In genomic region chr7:137790828-137791227, GRCh38 we compare ENCODE assay signal across 22 cellular contexts. TPM values are rescaled to one million over a fixed set of nuclear protein-coding genes. Genes with fewer than 3 reads are reported as not detected.
DNase-seq lines count a peak whose midpoint lies in the region; ATAC-seq, FAIRE-seq and TF ChIP-seq lines count a peak whose summit lies in the region.
"Had no signal": no experiment of that assay in that cellular context is flagged by ENCODE, and none has a peak within 500 bp of the region (broad histone marks: within the 10 kb centered on the region; RNA-seq: fewer than 3 reads in every experiment).

No MANE protein-coding gene starts in this region.

- peak; percentile 30 for FAIRE-seq in GM12892 (lab: Jason Lieb, UNC)
- FAIRE-seq: A204.1 had no signal

- no peak for ATAC-seq in HG02870 (IDR thresholded peaks at IDR 0.05; ENCODE audit: unreplicated experiment)
- ATAC-seq in GM18520 (IDR thresholded peaks at IDR 0.05; ENCODE audit: unreplicated experiment) = no peak
- ATAC-seq: HCT116 had no signal

- TF ChIP-seq POLR2A in GM12892 (IDR thresholded peaks at IDR 0.05; ENCODE audit: low read depth, low read length) = no peak

- DNase-seq in GM12892 (ENCODE audit: insufficient read length) (no peak), choroid plexus epithelial cell (ENCODE audit: low read depth) (peak; percentile 38), kidney tubule cell (ENCODE audit: low spot score) (peak; percentile 51), retinal pigment epithelial cell (ENCODE audit: low read depth) (peak; percentile 54), NCI-H146 (lab: John Stamatoyannopoulos, UW) (no peak)
- DNase-seq: CD4-positive, alpha-beta memory T cell; DMS153; GDM1; GOT3; KG1; NCI-H1105 treated with DMSO at 0.1 percent for 48 hours; NCI-H1694 treated with DMSO at 0.1 percent for 48 hours; NCI-H2107; NCI-H2227 treated with DMSO at 0.1 percent for 48 hours; NCI-H524; PC-9; SIG-M5 had no signal

- TF ChIP-seq CTCF in choroid plexus epithelial cell (conservative IDR thresholded peaks at IDR 0.05; ENCODE audit: low read depth, low read length) (no peak), retinal pigment epithelial cell (conservative IDR thresholded peaks at IDR 0.05; ENCODE audit: low read depth, low read length) (no peak)

- no peak overlapping the region for H3K4me3 ChIP-seq in choroid plexus epithelial cell (ENCODE audit: low read depth, low read length)
- H3K4me3 ChIP-seq in retinal pigment epithelial cell (ENCODE audit: low read length) = no peak overlapping the region
- H3K4me3 ChIP-seq: BLaER1, PC-9 had no signal

RNA-seq across cellular contexts. Expression of gene DGKI, which starts 55.9 kb away (rescaled TPM):
- polyA plus RNA-seq in GM12892 (2012; ENCODE audit: missing spikeins) = 14.3 TPM
- polyA plus RNA-seq: CD4-positive, alpha-beta memory T cell had no signal

Comparison
In these comparisons a context has a peak if more than half of its experiments do, and no peak if none do; other contexts are left out.
1. DNase-seq: peak in choroid plexus epithelial cell (single experiment), kidney tubule cell (single experiment) and retinal pigment epithelial cell (single experiment); none in GM12892 (single experiment) and NCI-H146 (single experiment).